Comparison of ENCODE assay signal across 17 cellular contexts in the genomic region with DNA sequence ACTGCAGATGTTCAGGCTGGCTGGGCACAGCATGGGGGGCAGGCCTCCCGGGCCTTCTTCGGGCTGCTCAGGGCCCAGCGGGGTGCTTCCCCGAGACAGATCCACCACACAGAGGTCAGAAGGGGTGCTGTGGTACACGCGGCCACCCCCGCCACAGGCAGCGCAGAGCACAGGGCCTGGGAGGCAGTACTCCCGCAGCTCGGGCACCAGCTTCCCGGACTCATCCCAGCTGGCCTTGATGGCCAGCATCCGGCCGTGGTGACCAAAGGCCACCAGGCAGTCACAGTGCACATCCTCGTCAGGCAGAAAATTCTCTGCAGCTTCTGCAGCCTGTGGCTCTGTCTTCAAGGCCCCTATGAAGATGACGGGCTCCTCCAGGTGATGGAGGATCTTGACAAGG. TPM values are rescaled to one million over a fixed set of nuclear protein-coding genes. Genes with fewer than 3 reads are reported as not detected.
A peak's percentile ranks its signal among the peaks of the same experiment; 100 is the strongest.
DNase-seq lines count a peak whose midpoint lies in the region; ATAC-seq, FAIRE-seq and TF ChIP-seq lines count a peak whose summit lies in the region.
"Had no signal": no experiment of that assay in that cellular context is flagged by ENCODE, and none has a peak within 500 bp of the region (broad histone marks: within the 10 kb centered on the region; RNA-seq: fewer than 3 reads in every experiment).

No MANE protein-coding gene starts in this region.

- H3K36me3 Mint-ChIP-seq in CD8-positive, alpha-beta memory T cell, result peaks cover 0 to 53% (median 2%) of the 10 kb centered on the region in 3 donors
- H3K36me3 Mint-ChIP-seq in IgD-negative memory B cell, result peaks cover 5% of the 10 kb centered on the region
- no peaks in the 10 kb centered on the region for H3K36me3 Mint-ChIP-seq in natural killer cell treated with Interleukin-12 subunit alpha and Interleukin-12 subunit beta and Interleukin-15 and Interleukin-18, amount 100 ng/mL, for 72 hours

- peaks cover 30 to 43% (median 32%) of the 10 kb centered on the region in 3 donors for H3K4me1 Mint-ChIP-seq in CD8-positive, alpha-beta memory T cell
- peaks cover 12 to 27% (median 20%) of the 10 kb centered on the region in 3 donors for H3K4me1 Mint-ChIP-seq in IgD-negative memory B cell
- H3K4me1 Mint-ChIP-seq in natural killer cell treated with Interleukin-12 subunit alpha and Interleukin-12 subunit beta and Interleukin-15 and Interleukin-18, amount 100 ng/mL, for 72 hours (ENCODE audit: low read depth in 2 of 2), result peaks cover 25 to 29% of the 10 kb centered on the region in 2 donors

- H3K36me3 ChIP-seq in CD8-positive, alpha-beta memory T cell (ENCODE audit: insufficient read depth, low read length), result no peaks in the 10 kb centered on the region
- peaks cover 11 to 26% of the 10 kb centered on the region in 2 experiments; a peak in 3 of 4 replicates for H3K36me3 ChIP-seq in GM12878 (ENCODE audit: control insufficient read depth in 2 of 2, insufficient read depth in 2 of 2, low read length in 1 of 2)

- TF ChIP-seq POLR2A in GM12878 (IDR thresholded peaks at IDR 0.05; ENCODE audit: low read depth, low read length), result no peak

- peaks cover 0 to 3% of the 10 kb centered on the region in 2 donors for H3K27me3 Mint-ChIP-seq in CD8-positive, alpha-beta memory T cell
- H3K27me3 Mint-ChIP-seq in IgD-negative memory B cell, result no peaks in the 10 kb centered on the region
- no peaks in the 10 kb centered on the region for H3K27me3 Mint-ChIP-seq in natural killer cell treated with Interleukin-12 subunit alpha and Interleukin-12 subunit beta and Interleukin-15 and Interleukin-18, amount 100 ng/mL, for 72 hours

- RAD21 ChIA-PET in GM12878 (lab: Charles Lee; ENCODE audit: unreplicated experiment), result interaction anchor here (2.9 kb wide), 1 partner anchor 32 kb away, joined by 17 read pairs; no protein-coding TSS in a partner anchor

- peak overlapping the region; percentile 80 to 90 (median 84) for H3K4me3 Mint-ChIP-seq in CD8-positive, alpha-beta memory T cell
- peak overlapping the region; percentile 58 to 93 (median 88) for H3K4me3 Mint-ChIP-seq in IgD-negative memory B cell
- H3K4me3 Mint-ChIP-seq in natural killer cell treated with Interleukin-12 subunit alpha and Interleukin-12 subunit beta and Interleukin-15 and Interleukin-18, amount 100 ng/mL, for 72 hours, result peak overlapping the region; percentile 89

- no peak overlapping the region for H3K9ac ChIP-seq in GM12878 (ENCODE audit: control insufficient read depth, insufficient read depth, low read length)

- peaks cover 24% of the 10 kb centered on the region for H3K79me2 ChIP-seq in GM12878 (ENCODE audit: control insufficient read depth, insufficient read depth, low read length)

- peaks cover 22% of the 10 kb centered on the region for H3K4me1 ChIP-seq in CD8-positive, alpha-beta memory T cell (ENCODE audit: insufficient read depth, low read length)
- peaks cover 14% of the 10 kb centered on the region for H3K4me1 ChIP-seq in GM12878 (ENCODE audit: control insufficient read depth, insufficient read depth, low read length)

- TF ChIP-seq RAD21 in GM12878 (IDR thresholded peaks at IDR 0.05; ENCODE audit: insufficient read depth, low read depth, low read length), result no peak

- BruUV-seq in GM12878 (replicated peaks; lab: Mats Ljungman, UMichigan), result no TSS peak

- H3K4me3 ChIP-seq in CD8-positive, alpha-beta memory T cell (ENCODE audit: low read length), result no peak overlapping the region
- H3K4me3 ChIP-seq in GM12878, result no peak overlapping the region
- H3K4me3 ChIP-seq: testis had no signal

- H2AFZ ChIP-seq in GM12878 (ENCODE audit: control insufficient read depth, low read depth, low read length), result no peak overlapping the region

- no peaks in the 10 kb centered on the region for H4K20me1 ChIP-seq in GM12878 (ENCODE audit: control insufficient read depth, insufficient read depth)

- POLR2A ChIA-PET in CD8-positive, alpha-beta memory T cell (lab: Charles Lee), result no interaction called here
- POLR2A ChIA-PET in GM12878 (lab: Charles Lee), result interaction anchor here (0.8 to 3.0 kb wide), 2 partner anchors 12 to 32 kb away, joined by 3 to 34 read pairs; no protein-coding TSS in a partner anchor

- H3K9me3 ChIP-seq in CD8-positive, alpha-beta memory T cell (ENCODE audit: low read length), result no peaks in the 10 kb centered on the region
- H3K9me3 ChIP-seq in GM12878 (replicated peaks; ENCODE audit: control insufficient read depth, insufficient read depth, low read length), result no peaks in the 10 kb centered on the region
- H3K9me3 ChIP-seq: heart left ventricle, MG63, SJCRH30, testis had no signal

- SMC1A ChIA-PET in GM12878 (lab: Charles Lee; ENCODE audit: uncharacterized antibody, unreplicated experiment), result interaction anchor here (1.1 kb wide), 2 partner anchors 31 to 51 kb away, joined by 3 read pairs; no protein-coding TSS in a partner anchor

- WGBS in GM12878 (ENCODE audit: insufficient coverage, insufficient replicate concordance, low lambda C conversion rate, missing lambda C conversion rate), result 98% methylated on average over 15 of the region's 15 CpGs

- ATAC-seq in GM12878 (no peak), GM19452 (IDR thresholded peaks at IDR 0.05; ENCODE audit: unreplicated experiment) (no peak)
- no peak for ATAC-seq in natural killer cell treated with Interleukin-12 subunit alpha and Interleukin-12 subunit beta and Interleukin-15 and Interleukin-18, amount 100 ng/mL, for 72 hours
- ATAC-seq: heart left ventricle had no signal

- H3K4me2 ChIP-seq in GM12878 (ENCODE audit: control insufficient read depth, insufficient read depth), result peak overlapping the region; percentile 55

- CTCF ChIA-PET in CD8-positive, alpha-beta memory T cell (lab: Charles Lee), result interaction anchor here (1.0 kb wide), 1 partner anchor 31 kb away, joined by 3 read pairs; no protein-coding TSS in a partner anchor
- CTCF ChIA-PET in GM12878 (lab: Yijun Ruan, JAX), result interaction anchor here (1.5 kb wide), 1 partner anchor 51 kb away, joined by 4 read pairs; no protein-coding TSS in a partner anchor

- no peak for TF ChIP-seq CTCF in GM12878 (IDR thresholded peaks at IDR 0.05 in 2 of 3, conservative IDR thresholded peaks at IDR 0.05 in 1 of 3; ENCODE audit: control insufficient read depth in 2 of 3, extremely low read depth in 1 of 3, insufficient read depth in 1 of 3, low read depth in 3 of 3, low read length in 3 of 3)

- H3K9me3 Mint-ChIP-seq in CD8-positive, alpha-beta memory T cell, result no peaks in the 10 kb centered on the region
- no peaks in the 10 kb centered on the region for H3K9me3 Mint-ChIP-seq in IgD-negative memory B cell
- no peaks in the 10 kb centered on the region for H3K9me3 Mint-ChIP-seq in natural killer cell treated with Interleukin-12 subunit alpha and Interleukin-12 subunit beta and Interleukin-15 and Interleukin-18, amount 100 ng/mL, for 72 hours

- in situ Hi-C loops in GM12878 (cut with MboI), result no loop called here

- intact Hi-C loops in GM12878 (cut with micrococcal nuclease; ENCODE audit: unreplicated experiment), result no loop called here

- TF ChIP-seq EP300 in GM12878 (IDR thresholded peaks at IDR 0.05; ENCODE audit: borderline replicate concordance in 1 of 2, control insufficient read depth in 1 of 2, low read depth in 2 of 2, low read length in 2 of 2), result no peak

- no peaks in the 10 kb centered on the region for H3K27me3 ChIP-seq in CD8-positive, alpha-beta memory T cell (ENCODE audit: insufficient read depth, low read length, poor library complexity, severe bottlenecking)
- no peaks in the 10 kb centered on the region for H3K27me3 ChIP-seq in GM12878 (replicated peaks in 1 of 2; ENCODE audit: control insufficient read depth in 2 of 2, insufficient read depth in 2 of 2, low read length in 1 of 2)
- H3K27me3 ChIP-seq: heart left ventricle, MG63, SJCRH30, testis had no signal

- DNase-seq in CD8-positive, alpha-beta memory T cell, result no peak
- DNase-seq in GM12878 (ENCODE audit: low read depth, low spot score) (no peak), GM19239 (ENCODE audit: insufficient read length, low spot score) (no peak), DMS153 (lab: John Stamatoyannopoulos, UW) (no peak)
- no peak for DNase-seq in natural killer cell treated with Interleukin-12 subunit alpha and Interleukin-12 subunit beta and Interleukin-15 and Interleukin-18, amount 100 ng/mL, for 72 hours (ENCODE audit: low spot score)
- no peak for DNase-seq in activated effector memory CD4-positive, alpha-beta T cell treated with anti-CD3 and anti-CD28 coated beads, Interleukin-2, amount 50 U/mL, for 16 hours
- DNase-seq: central memory CD4-positive, alpha-beta T cell; erythroblast; kidney glomerular epithelial cell; MG63; NCI-H2171 treated with DMSO at 0.1 percent for 48 hours; SJCRH30; testis; WERI-Rb-1 had no signal

- FAIRE-seq in GM12878 (lab: Jason Lieb, UNC) (no peak), GM19239 (lab: Jason Lieb, UNC) (no peak)

- H3K27ac Mint-ChIP-seq in CD8-positive, alpha-beta memory T cell, result peak overlapping the region in 1 of 8 donors; percentile 89
- H3K27ac Mint-ChIP-seq in IgD-negative memory B cell, result peak overlapping the region in 1 of 3 donors; percentile 94
- peak overlapping the region in 1 of 2 donors; percentile 37 for H3K27ac Mint-ChIP-seq in natural killer cell treated with Interleukin-12 subunit alpha and Interleukin-12 subunit beta and Interleukin-15 and Interleukin-18, amount 100 ng/mL, for 72 hours

- H3K27ac ChIP-seq in CD8-positive, alpha-beta memory T cell (ENCODE audit: low read depth, low read length), result no peak overlapping the region
- H3K27ac ChIP-seq in GM12878 (ENCODE audit: control insufficient read depth, insufficient read depth), result no peak overlapping the region
- H3K27ac ChIP-seq: heart left ventricle, SJCRH30, testis had no signal

RNA-seq across cellular contexts. Expression of a gene that starts 1.9 kb away (rescaled TPM):
- 10 to 100 TPM; 52.5 to 55.3 TPM for total RNA-seq in CD8-positive, alpha-beta memory T cell
- polyA plus RNA-seq in CD8-positive, alpha-beta memory T cell, result 19.2 TPM
- polyA plus RNA-seq in IgD-negative memory B cell, result 25.6 TPM
- total RNA-seq in GM12878 (2013; cell fraction: nucleolus; rRNA removed), result 86.7 and 99.0 TPM in 2 replicates
- total RNA-seq in GM12878 (2014; rRNA removed), result 25.1 and 25.8 TPM in 2 replicates
- 8.1 and 12.2 TPM in 2 replicates for total RNA-seq in GM12878 (2014; rRNA removed; fragmentation: Illumina TruSeq; extraction: Trizol)
- total RNA-seq in GM12878 (2021), result 39.6 and 46.2 TPM in 2 replicates
- polyA plus RNA-seq in GM12878 (2011; ENCODE audit: low read depth), result 6.6 TPM
- 3.4 and 8.1 TPM in 2 replicates for polyA plus RNA-seq in GM12878 (2011; rRNA removed)
- polyA plus RNA-seq in GM12878 (2011; cell fraction: cytosol; rRNA removed), result 16.4 and 25.8 TPM in 2 replicates
- 52.4 and 74.0 TPM in 2 replicates for polyA plus RNA-seq in GM12878 (2011; cell fraction: nucleus; rRNA removed)
- polyA plus RNA-seq in GM12878 (2012), result 16.2 and 18.9 TPM in 2 replicates
- polyA plus RNA-seq in GM12878 (2014; fragmentation: Illumina TruSeq; extraction: Trizol), result 1.4 and 5.2 TPM in 2 replicates
- under 1 TPM; 0.11 to 0.49 TPM for polyA plus RNA-seq in GM12878 (2014; fragmentation: Nextera tagmentation; extraction: Ambion mirVana)
- polyA plus RNA-seq in GM12878 (2014; rRNA removed), result 34.4 and 39.8 TPM in 2 replicates
- polyA plus RNA-seq in GM12878 (2016; fragmentation: Nextera tagmentation; extraction: Ambion mirVana), result 10 to 100 TPM; 22.0 to 26.8 TPM
- polyA minus RNA-seq in GM12878 (2011; rRNA and poly(A)+ RNA removed), result 8.9 and 32.2 TPM in 2 replicates
- 13.6 and 14.8 TPM in 2 replicates for polyA minus RNA-seq in GM12878 (2011; cell fraction: cytosol; rRNA and poly(A)+ RNA removed)
- polyA minus RNA-seq in GM12878 (2011; cell fraction: nucleus; rRNA and poly(A)+ RNA removed), result 36.3 and 44.7 TPM in 2 replicates
- total RNA-seq in natural killer cell treated with Interleukin-12 subunit alpha and Interleukin-12 subunit beta and Interleukin-15 and Interleukin-18, amount 100 ng/mL, for 72 hours, result 10 to 100 TPM; 35.5 to 76.6 TPM

RNA-seq across cellular contexts. Expression of a gene that starts 22.1 kb away (rescaled TPM):
- total RNA-seq in CD8-positive, alpha-beta memory T cell, result under 1 TPM; 0.46 to 0.49 TPM
- not detected for polyA plus RNA-seq in CD8-positive, alpha-beta memory T cell
- polyA plus RNA-seq in IgD-negative memory B cell (0.83 TPM), GM12878 (2011; rRNA removed) (0.29 and 0.65 TPM in 2 replicates), GM12878 (2014; fragmentation: Illumina TruSeq; extraction: Trizol) (0.19 and 0.24 TPM in 2 replicates), GM12878 (2014; fragmentation: Nextera tagmentation; extraction: Ambion mirVana) (not detected), GM12878 (2014; rRNA removed) (1.9 and 2.0 TPM in 2 replicates), GM12878 (2016; fragmentation: Nextera tagmentation; extraction: Ambion mirVana) (under 1 TPM in 1 of 2 experiments, not detected in 1; 0.12 TPM)
- 19.6 and 21.4 TPM in 2 replicates for total RNA-seq in GM12878 (2013; cell fraction: nucleolus; rRNA removed)
- total RNA-seq in GM12878 (2014; rRNA removed) (1.2 and 1.8 TPM in 2 replicates), GM12878 (2014; rRNA removed; fragmentation: Illumina TruSeq; extraction: Trizol) (0.14 and 0.58 TPM in 2 replicates), GM12878 (2021) (2.1 and 2.7 TPM in 2 replicates)
- polyA plus RNA-seq in GM12878 (2011; ENCODE audit: low read depth), result not detected
- 0.69 and 1.0 TPM in 2 replicates for polyA plus RNA-seq in GM12878 (2011; cell fraction: cytosol; rRNA removed)
- 6.3 and 7.2 TPM in 2 replicates for polyA plus RNA-seq in GM12878 (2011; cell fraction: nucleus; rRNA removed)
- 1.5 and 1.6 TPM in 2 replicates for polyA plus RNA-seq in GM12878 (2012)
- 0.44 and 2.2 TPM in 2 replicates for polyA minus RNA-seq in GM12878 (2011; rRNA and poly(A)+ RNA removed)
- 0.80 and 1.0 TPM in 2 replicates for polyA minus RNA-seq in GM12878 (2011; cell fraction: cytosol; rRNA and poly(A)+ RNA removed)
- polyA minus RNA-seq in GM12878 (2011; cell fraction: nucleus; rRNA and poly(A)+ RNA removed), result 3.7 and 4.2 TPM in 2 replicates
- under 1 TPM; 0.21 to 0.64 TPM for total RNA-seq in natural killer cell treated with Interleukin-12 subunit alpha and Interleukin-12 subunit beta and Interleukin-15 and Interleukin-18, amount 100 ng/mL, for 72 hours

RNA-seq across cellular contexts. Expression of a gene that starts 37.7 kb away (rescaled TPM):
- 1,000 to 10,000 TPM; 5,175 to 5,190 TPM for total RNA-seq in CD8-positive, alpha-beta memory T cell
- polyA plus RNA-seq in CD8-positive, alpha-beta memory T cell, result 1,950 TPM
- polyA plus RNA-seq in IgD-negative memory B cell, result 1,302 TPM
- total RNA-seq in GM12878 (2013; cell fraction: nucleolus; rRNA removed), result 961 and 1,180 TPM in 2 replicates
- 5,146 and 5,299 TPM in 2 replicates for total RNA-seq in GM12878 (2014; rRNA removed)
- 2,069 and 2,477 TPM in 2 replicates for total RNA-seq in GM12878 (2014; rRNA removed; fragmentation: Illumina TruSeq; extraction: Trizol)
- 5,806 and 6,105 TPM in 2 replicates for total RNA-seq in GM12878 (2021)
- 2,827 TPM for polyA plus RNA-seq in GM12878 (2011; ENCODE audit: low read depth)
- polyA plus RNA-seq in GM12878 (2011; rRNA removed), result 466 and 810 TPM in 2 replicates
- polyA plus RNA-seq in GM12878 (2011; cell fraction: cytosol; rRNA removed), result 2,470 and 3,258 TPM in 2 replicates
- 3,407 and 5,928 TPM in 2 replicates for polyA plus RNA-seq in GM12878 (2011; cell fraction: nucleus; rRNA removed)
- 4,353 and 5,466 TPM in 2 replicates for polyA plus RNA-seq in GM12878 (2012)
- 1,415 and 2,801 TPM in 2 replicates for polyA plus RNA-seq in GM12878 (2014; fragmentation: Illumina TruSeq; extraction: Trizol)
- polyA plus RNA-seq in GM12878 (2014; fragmentation: Nextera tagmentation; extraction: Ambion mirVana), result 1,000 to 10,000 TPM in 1 of 2 experiments, 100 to 1,000 TPM in 1; 969 to 1,906 TPM
- 4,499 and 5,417 TPM in 2 replicates for polyA plus RNA-seq in GM12878 (2014; rRNA removed)
- polyA plus RNA-seq in GM12878 (2016; fragmentation: Nextera tagmentation; extraction: Ambion mirVana), result 1,000 to 10,000 TPM; 4,621 to 4,893 TPM
- polyA minus RNA-seq in GM12878 (2011; rRNA and poly(A)+ RNA removed), result 709 and 994 TPM in 2 replicates
- polyA minus RNA-seq in GM12878 (2011; cell fraction: cytosol; rRNA and poly(A)+ RNA removed), result 871 and 986 TPM in 2 replicates
- 602 and 1,073 TPM in 2 replicates for polyA minus RNA-seq in GM12878 (2011; cell fraction: nucleus; rRNA and poly(A)+ RNA removed)
- total RNA-seq in natural killer cell treated with Interleukin-12 subunit alpha and Interleukin-12 subunit beta and Interleukin-15 and Interleukin-18, amount 100 ng/mL, for 72 hours, result 1,000 to 10,000 TPM; 4,962 to 5,145 TPM
